ENCODE assay signal across 6 cellular contexts in the genomic region with DNA sequence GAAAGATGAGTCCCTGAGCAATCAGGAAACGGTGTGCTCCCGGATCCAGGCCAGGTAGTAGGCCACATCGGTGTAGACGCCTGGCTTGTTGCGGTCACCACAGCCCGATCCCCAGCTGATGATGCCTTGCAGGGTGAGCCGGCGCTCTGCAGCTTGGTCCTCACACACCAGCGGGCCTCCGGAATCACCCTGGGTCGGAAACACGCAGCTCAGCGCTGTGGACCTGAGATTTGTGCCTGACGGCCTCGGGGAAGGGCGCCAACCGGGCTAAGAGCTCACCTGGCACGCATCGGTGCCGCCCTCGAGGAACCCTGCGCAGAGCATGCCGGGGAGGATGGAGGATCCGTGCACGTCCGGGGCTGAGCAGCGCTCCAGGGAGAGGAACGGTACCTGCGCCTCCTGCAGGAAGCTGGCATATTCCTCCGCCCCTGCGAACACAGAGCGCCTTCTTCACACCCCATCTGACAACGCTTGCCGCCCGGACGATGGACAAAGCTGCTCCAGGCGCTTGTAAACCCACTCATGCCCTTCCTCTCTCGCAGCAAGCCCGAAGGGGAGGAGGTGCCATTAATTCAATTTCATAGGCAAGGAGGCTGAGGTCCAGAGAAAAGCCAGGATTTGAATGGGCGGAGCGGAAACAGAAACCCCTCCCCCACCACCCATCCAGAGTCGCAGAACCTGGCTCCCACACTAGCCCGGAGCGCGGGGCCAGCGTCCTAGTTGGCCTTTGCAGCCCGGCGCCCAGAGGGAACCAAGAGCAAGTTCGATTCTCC. TPM values are rescaled to one million over a fixed set of nuclear protein-coding genes. Genes with fewer than 3 reads are reported as not detected.
DNase-seq lines count a peak whose midpoint lies in the region; ATAC-seq and TF ChIP-seq lines count a peak whose summit lies in the region.

No MANE protein-coding gene starts in this region.

- H3K9me3 ChIP-seq in CD8-positive, alpha-beta T cell (ENCODE audit: low read length), result no peaks in the 10 kb centered on the region
- no peaks in the 10 kb centered on the region for H3K9me3 ChIP-seq in sigmoid colon

- no peaks in the 10 kb centered on the region for H3K27me3 Mint-ChIP-seq in CD8-positive, alpha-beta T cell (ENCODE audit: low read depth)

- H3K4me3 ChIP-seq in CD8-positive, alpha-beta T cell (ENCODE audit: low read depth, low read length), result peak overlapping the region; percentile 72
- no peak overlapping the region for H3K4me3 ChIP-seq in sigmoid colon

- ATAC-seq in CD8-positive, alpha-beta T cell, result peak; percentile 41

- 14 to 15% methylated on average over 49 of the region's 49 CpGs for WGBS in sigmoid colon, 2 donors

- H3K36me3 ChIP-seq in CD8-positive, alpha-beta T cell (ENCODE audit: insufficient read depth, low read length), result no peaks in the 10 kb centered on the region
- H3K36me3 ChIP-seq in sigmoid colon, result no peaks in the 10 kb centered on the region

- H3K4me3 Mint-ChIP-seq in CD8-positive, alpha-beta T cell, result peak overlapping the region; percentile 79

- CTCF ChIA-PET in CD8-positive, alpha-beta T cell (lab: Charles Lee), result interaction anchor here (1.0 to 11.6 kb wide), 22 partner anchors 11 to 673 kb away, joined by 3 to 628 read pairs (median 28); a partner anchor contains a TSS

- POLR2A ChIA-PET in CD8-positive, alpha-beta T cell (lab: Charles Lee), result interaction anchor here (0.6 to 11.2 kb wide), 13 partner anchors 12 to 55 kb away, joined by 3 to 185 read pairs (median 3); a partner anchor contains a TSS

- intact Hi-C loops in CD8-positive, alpha-beta T cell (cut with DNase I, micrococcal nuclease), result loop anchor here (1.0 to 2.0 kb wide), 6 partner anchors 12 to 288 kb away; a partner anchor contains a TSS
- intact Hi-C loops in head of caudate nucleus (cut with DNase I) (no loop called here), sigmoid colon (cut with DNase I) (loop anchor here (2.0 kb wide), 1 partner anchor 22 kb away; no protein-coding TSS in a partner anchor)

- no peak overlapping the region for H3K27ac ChIP-seq in CD8-positive, alpha-beta T cell (ENCODE audit: low read depth, low read length)
- no peak overlapping the region for H3K27ac ChIP-seq in sigmoid colon

- no peaks in the 10 kb centered on the region for H3K27me3 ChIP-seq in CD8-positive, alpha-beta T cell (ENCODE audit: insufficient read depth, low read length)
- peaks cover 41 to 84% (median 78%) of the 10 kb centered on the region in 3 donors for H3K27me3 ChIP-seq in sigmoid colon

- H3K9me3 Mint-ChIP-seq in CD8-positive, alpha-beta T cell, result no peaks in the 10 kb centered on the region

- no peak for TF ChIP-seq POLR2A in sigmoid colon (IDR thresholded peaks at IDR 0.05)

- no peak for TF ChIP-seq EP300 in sigmoid colon (IDR thresholded peaks at IDR 0.05)

- H3K36me3 Mint-ChIP-seq in CD8-positive, alpha-beta T cell, result no peaks in the 10 kb centered on the region

- TF ChIP-seq CTCF in CD8-positive, alpha-beta T cell (IDR thresholded peaks at IDR 0.05), result no peak
- TF ChIP-seq CTCF in sigmoid colon (IDR thresholded peaks at IDR 0.05), result no peak

- H3K27ac Mint-ChIP-seq in CD8-positive, alpha-beta T cell, result no peak overlapping the region

- peaks cover 38% of the 10 kb centered on the region for H3K4me1 Mint-ChIP-seq in CD8-positive, alpha-beta T cell (ENCODE audit: low read depth)

- DNase-seq in CD8-positive, alpha-beta T cell, result peak in 6 of 7 experiments; percentile 45 to 81 (median 68)
- DNase-seq in NCI-H1436 treated with DMSO at 0.1 percent for 48 hours (lab: John Stamatoyannopoulos, UW) (peak; percentile 10), head of caudate nucleus (peak; percentile 52 to 93 (median 79)), sigmoid colon (no peak)
- DNase-seq in activated CD8-positive, alpha-beta memory T cell treated with anti-CD3 and anti-CD28 coated beads for 1 hour (ENCODE audit: extremely low read depth in 1 of 2, low read depth in 1 of 2), result peak; percentile 32 to 51
- peak; percentile 39 for DNase-seq in stimulated activated CD8-positive, alpha-beta memory T cell treated with anti-CD3 and anti-CD28 coated beads, Interleukin-12 subunit alpha, Interleukin-12 subunit beta, amount 100 ng/mL, for 4 hours (ENCODE audit: low read depth)

- peaks cover 44% of the 10 kb centered on the region for H3K4me1 ChIP-seq in CD8-positive, alpha-beta T cell (ENCODE audit: insufficient read depth, low read length)
- H3K4me1 ChIP-seq in sigmoid colon, result peaks cover 0 to 43% (median 40%) of the 10 kb centered on the region in 4 donors

RNA-seq across cellular contexts. Expression of a gene that starts 2.0 kb away (rescaled TPM):
- not detected for total RNA-seq in CD8-positive, alpha-beta T cell
- not detected for total RNA-seq in sigmoid colon
- not detected for polyA plus RNA-seq in sigmoid colon

RNA-seq across cellular contexts. Expression of a gene that starts 6.9 kb away (rescaled TPM):
- total RNA-seq in CD8-positive, alpha-beta T cell, result not detected
- under 1 TPM in 3 of 4 donors, not detected in 1; 0.36 to 0.83 (median 0.81) TPM for total RNA-seq in sigmoid colon
- 10 to 100 TPM in 1 of 3 donors, 1 to 10 TPM in 2; 3.6 to 14.0 (median 8.1) TPM for polyA plus RNA-seq in sigmoid colon

RNA-seq across cellular contexts. Expression of a gene that starts 18.2 kb away (rescaled TPM):
- not detected for total RNA-seq in CD8-positive, alpha-beta T cell
- total RNA-seq in sigmoid colon, result not detected
- under 1 TPM in 1 of 3 donors, not detected in 2; 0.04 TPM for polyA plus RNA-seq in sigmoid colon

RNA-seq across cellular contexts. Expression of a gene that starts 24.0 kb away (rescaled TPM):
- total RNA-seq in CD8-positive, alpha-beta T cell, result 100 to 1,000 TPM; 133 to 139 TPM
- 10 to 100 TPM; 16.5 to 29.2 (median 21.3) TPM for total RNA-seq in sigmoid colon
- polyA plus RNA-seq in sigmoid colon, result 10 to 100 TPM; 18.7 to 47.9 (median 22.8) TPM

RNA-seq across cellular contexts. Expression of a gene that starts 44.2 kb away (rescaled TPM):
- total RNA-seq in CD8-positive, alpha-beta T cell, result 10 to 100 TPM; 21.0 TPM
- total RNA-seq in sigmoid colon, result 1 to 10 TPM in 3 of 4 donors, under 1 TPM in 1; 0.82 to 2.5 (median 1.7) TPM
- polyA plus RNA-seq in sigmoid colon, result 1 to 10 TPM in 1 of 3 donors, not detected in 2; 3.7 TPM
